ENCODE assay signal across 9 cellular contexts in genomic region chr10:123380491-123381085, GRCh38.
DNase-seq lines count a peak whose midpoint lies in the region; ATAC-seq and TF ChIP-seq lines count a peak whose summit lies in the region.
"Had no signal": no experiment of that assay in that cellular context is flagged by ENCODE, and none has a peak within 500 bp of the region (broad histone marks: within the 10 kb centered on the region; RNA-seq: fewer than 3 reads in every experiment).

No MANE protein-coding gene starts in this region.

- TF ChIP-seq CTCF in brain (conservative IDR thresholded peaks at IDR 0.05), result peak; percentile 69 to 70
- TF ChIP-seq CTCF in neural crest cell (conservative IDR thresholded peaks at IDR 0.05), result peak; percentile 61
- TF ChIP-seq CTCF in Calu3 (IDR thresholded peaks at IDR 0.05; ENCODE audit: unreplicated experiment), result no peak

- CTCF ChIA-PET in Calu3 (lab: Charles Lee), result interaction anchor here (0.5 to 1.0 kb wide), 4 partner anchors 40 to 338 kb away, joined by 3 to 9 read pairs (median 4); no protein-coding TSS in a partner anchor

- peaks cover 0 to 10% (median 4%) of the 10 kb centered on the region in 5 experiments for H3K9me3 Mint-ChIP-seq in brain
- peaks cover 2% of the 10 kb centered on the region for H3K9me3 Mint-ChIP-seq in neural crest cell
- H3K9me3 Mint-ChIP-seq in Calu3 (ENCODE audit: low read depth, unreplicated experiment), result no peaks in the 10 kb centered on the region

- H3K27ac Mint-ChIP-seq in brain (peak overlapping the region in 2 of 5 experiments; percentile 0 to 1), neural crest cell (ENCODE audit: unreplicated experiment) (no peak overlapping the region), Calu3 (ENCODE audit: unreplicated experiment) (no peak overlapping the region)

- no TSS peak for BruUV-seq in Calu3 (replicated peaks; lab: Mats Ljungman, UMichigan)

- intact Hi-C loops in Calu3 (cut with micrococcal nuclease; ENCODE audit: unreplicated experiment), result loop anchor here (1.0 to 5.0 kb wide), 3 partner anchors 177 to 337 kb away; no protein-coding TSS in a partner anchor

- H3K4me3 Mint-ChIP-seq in brain, result peak overlapping the region in 1 of 5 experiments; percentile 0
- no peak overlapping the region for H3K4me3 Mint-ChIP-seq in neural crest cell
- H3K4me3 Mint-ChIP-seq in Calu3 (ENCODE audit: low read depth, unreplicated experiment), result no peak overlapping the region

- peaks cover 7% of the 10 kb centered on the region for H3K4me1 Mint-ChIP-seq in brain
- peaks cover 23% of the 10 kb centered on the region for H3K4me1 Mint-ChIP-seq in neural crest cell
- H3K4me1 Mint-ChIP-seq in Calu3 (ENCODE audit: low read depth, unreplicated experiment), result no peaks in the 10 kb centered on the region

- H3K27me3 Mint-ChIP-seq in brain (peaks cover 62% of the 10 kb centered on the region), neural crest cell (ENCODE audit: low read depth) (no peaks in the 10 kb centered on the region), Calu3 (ENCODE audit: unreplicated experiment) (peaks cover 25% of the 10 kb centered on the region)

- H3K36me3 Mint-ChIP-seq in brain, result no peaks in the 10 kb centered on the region
- H3K36me3 Mint-ChIP-seq in neural crest cell (ENCODE audit: low read depth), result peaks cover 7% of the 10 kb centered on the region
- H3K36me3 Mint-ChIP-seq in Calu3 (ENCODE audit: insufficient read depth, unreplicated experiment), result no peaks in the 10 kb centered on the region

- no peak for ATAC-seq in HG03565 (IDR thresholded peaks at IDR 0.05; ENCODE audit: unreplicated experiment)
- ATAC-seq in HG03460 (IDR thresholded peaks at IDR 0.05; ENCODE audit: unreplicated experiment), result no peak

- peak; percentile 4 for DNase-seq in EL
- DNase-seq in NCI-H1417 treated with DMSO at 0.1 percent for 48 hours (lab: John Stamatoyannopoulos, UW), result peak; percentile 0
- no peak for DNase-seq in neural crest cell (ENCODE audit: low read depth, low spot score)
- no peak for DNase-seq in Calu3
- DNase-seq in T1000 (lab: John Stamatoyannopoulos, UW), result no peak
- DNase-seq: foreskin fibroblast had no signal

Comparison
In these comparisons a context has a peak if more than half of its experiments do, and no peak if none do; other contexts are left out.
1. DNase-seq: peak in EL (single experiment) and NCI-H1417 treated with DMSO at 0.1 percent for 48 hours (single experiment); none in neural crest cell (single experiment), Calu3 (single experiment) and T1000 (single experiment).